Comparison of ENCODE assay signal across 1 cellular context in the genomic region with DNA sequence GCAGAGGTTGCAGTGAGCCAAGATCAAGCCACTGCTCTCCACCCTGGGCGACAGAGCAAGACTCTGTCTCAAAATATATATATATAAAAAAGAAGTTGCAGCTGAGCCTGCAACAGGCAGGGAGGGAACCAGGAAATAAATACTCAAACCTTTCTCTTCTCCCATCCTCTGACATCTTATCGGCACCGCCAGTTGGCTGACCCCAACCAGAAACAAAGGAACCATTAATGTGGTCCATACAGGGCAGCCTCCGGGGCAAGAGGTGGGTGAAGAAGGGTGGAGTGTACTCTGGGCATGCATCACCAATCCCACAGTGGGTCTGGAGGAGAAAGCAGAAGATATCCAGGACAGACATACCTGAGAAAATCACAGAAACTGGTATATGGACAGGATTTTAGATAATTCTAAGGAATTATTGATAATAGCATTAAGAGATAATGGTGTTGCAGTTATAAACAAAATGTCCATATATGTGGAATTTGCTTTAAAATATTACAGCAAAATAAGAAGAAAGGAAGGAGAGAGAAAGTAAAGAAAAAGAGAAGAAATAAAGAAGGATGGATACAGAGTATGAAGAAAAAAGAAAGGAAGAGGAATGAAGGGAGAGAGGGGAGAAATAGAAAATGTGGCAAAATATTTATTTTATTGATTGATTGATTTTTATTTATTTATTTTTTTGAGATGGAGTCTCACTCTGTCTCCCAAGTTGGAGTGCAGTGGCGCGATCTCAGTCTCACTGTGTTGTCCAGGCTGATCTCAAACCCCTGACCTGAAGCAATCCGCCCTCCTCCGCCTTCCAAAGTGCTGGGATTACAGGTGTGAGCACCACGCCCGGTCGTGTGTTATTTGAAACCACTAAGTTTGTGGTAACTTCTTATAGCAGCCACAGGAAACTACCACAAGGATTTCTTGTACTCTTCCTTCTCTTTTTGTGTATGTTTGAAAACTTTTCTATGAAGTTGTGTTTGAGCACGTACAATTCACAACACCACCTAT.
TF ChIP-seq lines count a peak whose summit lies in the region.

No MANE protein-coding gene starts in this region.

TF ChIP-seq in WTC11, 78 proteins besides CTCF, POLR2A, EP300 and RAD21 (continued from another document):
- TF ChIP-seq MAX (CRISPR knock-in tag; IDR thresholded peaks at IDR 0.05): no peak
